In genomic region chr22:36873614-36874308, GRCh38 we compare ENCODE assay signal across 8 cellular contexts. TPM values are rescaled to one million over a fixed set of nuclear protein-coding genes. Genes with fewer than 3 reads are reported as not detected.
DNase-seq lines count a peak whose midpoint lies in the region; ATAC-seq and TF ChIP-seq lines count a peak whose summit lies in the region.

No MANE protein-coding gene starts in this region.

- peaks cover 8% of the 10 kb centered on the region; the same call in 1 of the 2 replicates for H3K27me3 Mint-ChIP-seq in WTC11 (ENCODE audit: low read depth)
- peaks cover 28% of the 10 kb centered on the region for H3K27me3 Mint-ChIP-seq in nephron progenitor cell (ENCODE audit: low read depth, poor library complexity)

- CTCF ChIA-PET in WTC11 (lab: Charles Lee), result interaction anchor here (1.0 to 3.7 kb wide), 8 partner anchors 18 to 326 kb away, joined by 3 to 29 read pairs (median 3); no protein-coding TSS in a partner anchor

- DNase-seq in NCI-H82 (lab: John Stamatoyannopoulos, UW), result peak; percentile 52
- no peak for DNase-seq in NCI-H82 treated with DMSO at 0.1 percent for 48 hours (lab: John Stamatoyannopoulos, UW; ENCODE audit: unreplicated experiment)
- peak; percentile 25 for DNase-seq in WTC11 (ENCODE audit: low spot score)
- peak; percentile 75 to 83 for DNase-seq in erythroblast (lab: John Stamatoyannopoulos, UW)
- no peak for DNase-seq in nephron progenitor cell
- no peak for DNase-seq in T1000 (lab: John Stamatoyannopoulos, UW)

- TF ChIP-seq EP300 in Ishikawa (IDR thresholded peaks at IDR 0.05; ENCODE audit: borderline replicate concordance), result no peak

- ATAC-seq in GM21717 (IDR thresholded peaks at IDR 0.05; ENCODE audit: unreplicated experiment) (peak; percentile 75), WTC11 (peak; percentile 85)

- H3K36me3 Mint-ChIP-seq in WTC11 (no peaks in the 10 kb centered on the region), nephron progenitor cell (ENCODE audit: low read depth) (no peaks in the 10 kb centered on the region)

- TF ChIP-seq POLR2A in erythroblast (IDR thresholded peaks at IDR 0.05; ENCODE audit: low read length), result no peak

- peak; percentile 28; the same call in 1 of the 2 replicates for TF ChIP-seq RAD21 in Ishikawa (IDR thresholded peaks at IDR 0.05; ENCODE audit: low read depth)

- no peak overlapping the region for H3K27ac Mint-ChIP-seq in WTC11
- H3K27ac Mint-ChIP-seq in nephron progenitor cell, result no peak overlapping the region

- POLR2A ChIA-PET in WTC11 (lab: Charles Lee), result no interaction called here

- peaks cover 11% of the 10 kb centered on the region for H3K9me3 Mint-ChIP-seq in WTC11
- H3K9me3 Mint-ChIP-seq in nephron progenitor cell, result no peaks in the 10 kb centered on the region

- H3K4me3 Mint-ChIP-seq in WTC11 (no peak overlapping the region), nephron progenitor cell (no peak overlapping the region)

- TF ChIP-seq CTCF in WTC11 (IDR thresholded peaks at IDR 0.05) (no peak), nephron progenitor cell (IDR thresholded peaks at IDR 0.05) (peak; percentile 37)

- H3K4me1 Mint-ChIP-seq in WTC11, result peaks cover 10% of the 10 kb centered on the region
- H3K4me1 Mint-ChIP-seq in nephron progenitor cell, result no peaks in the 10 kb centered on the region

TF ChIP-seq in Ishikawa, 13 proteins besides CTCF, POLR2A, EP300 and RAD21:
- TF ChIP-seq ZBTB7A (IDR thresholded peaks at IDR 0.05; ENCODE audit: low read depth) (no peak), REST (IDR thresholded peaks at IDR 0.05; ENCODE audit: low read depth) (no peak), EGR1 (IDR thresholded peaks at IDR 0.05) (no peak)
- TF ChIP-seq, protein P1, sequence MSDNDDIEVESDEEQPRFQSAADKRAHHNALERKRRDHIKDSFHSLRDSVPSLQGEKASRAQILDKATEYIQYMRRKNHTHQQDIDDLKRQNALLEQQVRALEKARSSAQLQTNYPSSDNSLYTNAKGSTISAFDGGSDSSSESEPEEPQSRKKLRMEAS (IDR thresholded peaks at IDR 0.05), result no peak

TF ChIP-seq in WTC11, 78 proteins besides CTCF, POLR2A, EP300 and RAD21:
- TF ChIP-seq ELF4 (CRISPR knock-in tag; IDR thresholded peaks at IDR 0.05; ENCODE audit: low read depth) (no peak), USF2 (CRISPR knock-in tag; IDR thresholded peaks at IDR 0.05) (0 out of 2 replicates have a peak, but pooled peaks have one; percentile 16)

RNA-seq across cellular contexts. Expression of gene NCF4, which starts 13.0 kb away (rescaled TPM):
- total RNA-seq in WTC11 (2021), result not detected in 3 replicates

RNA-seq across cellular contexts. Expression of gene CSF2RB, which starts 39.7 kb away (rescaled TPM):
- 0.05 to 0.07 TPM (median 0.07 TPM) in 3 replicates for total RNA-seq in WTC11 (2021)

RNA-seq across cellular contexts. Expression of gene PVALB, which starts 56.9 kb away (rescaled TPM):
- 2.7 to 5.9 TPM (median 4.5 TPM) in 3 replicates for total RNA-seq in WTC11 (2021)

Comparison
In these comparisons a context has a peak if more than half of its experiments do, and no peak if none do; other contexts are left out.
1. DNase-seq: peak in NCI-H82 (single experiment), WTC11 (single experiment) and erythroblast (2 of 2); none in NCI-H82 treated with DMSO at 0.1 percent for 48 hours (single experiment), nephron progenitor cell (single experiment) and T1000 (single experiment).